In the genomic region with DNA sequence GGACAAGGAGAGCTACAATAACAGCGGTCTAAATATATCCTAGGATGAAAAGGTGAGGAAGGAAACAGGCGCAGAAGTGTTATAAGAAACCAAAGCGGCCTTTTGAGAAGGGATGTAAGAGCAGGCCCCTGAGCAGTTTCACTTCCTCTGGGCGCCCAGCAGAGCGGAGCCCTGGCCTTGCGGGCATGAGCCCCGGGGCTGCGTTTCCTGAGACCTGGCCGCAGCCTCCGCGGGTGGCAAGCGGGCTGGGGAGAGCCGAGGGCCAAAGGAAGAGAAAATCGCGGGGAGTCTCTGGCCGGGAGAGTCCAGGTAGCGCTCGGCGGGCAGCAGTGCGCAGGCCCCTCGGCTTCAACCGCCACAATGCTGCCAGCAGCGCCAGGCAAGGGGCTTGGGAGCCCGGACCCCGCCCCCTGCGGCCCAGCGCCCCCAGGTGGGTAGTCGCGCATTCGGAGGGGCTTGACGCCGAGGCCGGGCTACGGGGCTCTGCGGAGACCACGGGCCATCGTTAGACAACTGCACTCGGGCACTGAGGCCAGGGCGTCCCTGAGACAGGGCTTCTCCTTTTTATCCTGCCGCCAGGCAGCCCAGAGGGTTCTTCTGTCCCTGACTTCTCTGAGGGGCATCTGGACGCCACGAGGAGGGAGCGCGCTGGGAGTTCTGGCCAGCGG, we compare ENCODE assay signal across 7 cellular contexts. TPM values are rescaled to one million over a fixed set of nuclear protein-coding genes. Genes with fewer than 3 reads are reported as not detected.
DNase-seq lines count a peak whose midpoint lies in the region; ATAC-seq and TF ChIP-seq lines count a peak whose summit lies in the region.

A gene with protein sequence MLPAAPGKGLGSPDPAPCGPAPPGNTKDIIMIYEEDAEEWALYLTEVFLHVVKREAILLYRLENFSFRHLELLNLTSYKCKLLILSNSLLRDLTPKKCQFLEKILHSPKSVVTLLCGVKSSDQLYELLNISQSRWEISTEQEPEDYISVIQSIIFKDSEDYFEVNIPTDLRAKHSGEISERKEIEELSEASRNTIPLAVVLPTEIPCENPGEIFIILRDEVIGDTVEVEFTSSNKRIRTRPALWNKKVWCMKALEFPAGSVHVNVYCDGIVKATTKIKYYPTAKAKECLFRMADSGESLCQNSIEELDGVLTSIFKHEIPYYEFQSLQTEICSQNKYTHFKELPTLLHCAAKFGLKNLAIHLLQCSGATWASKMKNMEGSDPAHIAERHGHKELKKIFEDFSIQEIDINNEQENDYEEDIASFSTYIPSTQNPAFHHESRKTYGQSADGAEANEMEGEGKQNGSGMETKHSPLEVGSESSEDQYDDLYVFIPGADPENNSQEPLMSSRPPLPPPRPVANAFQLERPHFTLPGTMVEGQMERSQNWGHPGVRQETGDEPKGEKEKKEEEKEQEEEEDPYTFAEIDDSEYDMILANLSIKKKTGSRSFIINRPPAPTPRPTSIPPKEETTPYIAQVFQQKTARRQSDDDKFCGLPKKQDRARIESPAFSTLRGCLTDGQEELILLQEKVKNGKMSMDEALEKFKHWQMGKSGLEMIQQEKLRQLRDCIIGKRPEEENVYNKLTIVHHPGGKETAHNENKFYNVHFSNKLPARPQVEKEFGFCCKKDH (plus strand): TSS at position 210 of the 668 bp plus-strand sequence. CDS start 151 bp downstream, at position 361.

- DNase-seq in NCI-H1092 (lab: John Stamatoyannopoulos, UW) (peak; percentile 1), esophagus muscularis mucosa (ENCODE audit: extremely low spot score) (no peak), testis (peak; percentile 75)
- DNase-seq in activated CD8-positive, alpha-beta memory T cell treated with anti-CD3 and anti-CD28 coated beads for 24 hours, result peak; percentile 66

- WGBS in esophagus muscularis mucosa, result 11% methylated on average over 21 of the region's 45 CpGs
- 5 to 6% methylated on average over 27 to 39 of the region's 45 CpGs for WGBS in testis, 2 donors

- H3K27ac ChIP-seq in esophagus muscularis mucosa (replicated peaks in 1 of 4) (peak within 1 kb of the TSS in 3 of 4 donors; percentile 44 to 68 (median 52)), testis (peak within 1 kb of the TSS; percentile 80 to 88)

- H3K4me1 ChIP-seq in esophagus muscularis mucosa (peaks cover 0 to 14% (median 11%) of the 10 kb centered on the region in 4 donors), mononuclear cell (ENCODE audit: insufficient read depth, low read length) (peaks cover 10% of the 10 kb centered on the region), testis (no peaks in the 10 kb centered on the region)

- H3K9me3 ChIP-seq in esophagus muscularis mucosa (peaks cover 0 to 5% (median 0%) of the 10 kb centered on the region in 4 donors), mononuclear cell (ENCODE audit: low read depth, low read length) (no peaks in the 10 kb centered on the region), testis (no peaks in the 10 kb centered on the region)

- H3K4me3 ChIP-seq in esophagus muscularis mucosa (peak within 1 kb of the TSS; percentile 56 to 65 (median 60)), mononuclear cell (ENCODE audit: low read length) (peak within 1 kb of the TSS; percentile 62), testis (peak within 1 kb of the TSS; percentile 56 to 67)

- intact Hi-C loops in esophagus muscularis mucosa (cut with DNase I) (no loop called here), testis (cut with DNase I; ENCODE audit: low total_unique reads) (no loop called here)

- TF ChIP-seq CTCF in esophagus muscularis mucosa (IDR thresholded peaks at IDR 0.05), result peak in 1 of 3 experiments; percentile 17
- TF ChIP-seq CTCF in testis (IDR thresholded peaks at IDR 0.05), result peak in 2 of 3 experiments; percentile 1 to 20

- H3K27me3 ChIP-seq in esophagus muscularis mucosa, result peaks cover 0 to 5% (median 0%) of the 10 kb centered on the region in 4 donors
- H3K27me3 ChIP-seq in mononuclear cell (ENCODE audit: insufficient read depth, low read length), result no peaks in the 10 kb centered on the region
- no peaks in the 10 kb centered on the region for H3K27me3 ChIP-seq in testis

- ATAC-seq in GM18499 (IDR thresholded peaks at IDR 0.05; ENCODE audit: insufficient read depth, unreplicated experiment), result peak; percentile 97
- peak; percentile 100 for ATAC-seq in HG02642 (IDR thresholded peaks at IDR 0.05; ENCODE audit: poor library complexity, unreplicated experiment)

- H3K36me3 ChIP-seq in esophagus muscularis mucosa (no peaks in the 10 kb centered on the region), testis (ENCODE audit: low read depth, missing control alignments) (no peaks in the 10 kb centered on the region)

- no peak for TF ChIP-seq POLR2A in esophagus muscularis mucosa (IDR thresholded peaks at IDR 0.05; ENCODE audit: low read depth)
- TF ChIP-seq POLR2A in testis (IDR thresholded peaks at IDR 0.05), result no peak

- no peak for TF ChIP-seq EP300 in esophagus muscularis mucosa (IDR thresholded peaks at IDR 0.05)

RNA-seq across cellular contexts. Expression of the gene that starts here (rescaled TPM):
- total RNA-seq in esophagus muscularis mucosa, result 1 to 10 TPM in 2 of 4 donors, under 1 TPM in 2; 0.45 to 2.7 (median 0.96) TPM
- total RNA-seq in mononuclear cell, result 31.7 TPM
- 10 to 100 TPM in 1 of 2 donors, 1 to 10 TPM in 1; 10.0 to 10.4 TPM for total RNA-seq in testis
- 5.2 TPM for polyA plus RNA-seq in testis (ENCODE audit: insufficient read depth, low read depth, low replicate concordance)
